In the genomic region with DNA sequence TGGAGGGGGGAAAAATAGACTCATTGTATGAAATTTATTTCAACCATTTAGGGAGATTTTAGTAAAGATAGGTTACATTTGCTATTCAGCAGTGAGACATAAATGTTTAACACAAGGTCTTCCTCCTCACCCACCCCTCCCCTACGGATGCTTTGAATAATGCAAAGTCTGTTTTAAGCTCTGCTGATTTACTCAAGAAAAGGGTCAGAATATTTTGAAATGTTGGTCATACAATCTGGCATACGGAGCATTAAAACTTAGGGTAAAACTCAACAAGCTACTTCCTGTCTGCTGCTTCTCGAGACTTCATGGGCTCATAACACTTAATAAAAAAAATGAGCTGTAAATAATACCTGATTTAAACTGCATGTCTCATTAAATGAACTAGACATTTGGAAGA, we compare ENCODE assay signal across 19 cellular contexts.
DNase-seq lines count a peak whose midpoint lies in the region; ATAC-seq, FAIRE-seq and TF ChIP-seq lines count a peak whose summit lies in the region.
"Had no signal": no experiment of that assay in that cellular context is flagged by ENCODE, and none has a peak within 500 bp of the region (broad histone marks: within the 10 kb centered on the region; RNA-seq: fewer than 3 reads in every experiment).

No MANE protein-coding gene starts in this region.

- H3K9me2 ChIP-seq in hepatocyte (replicated peaks; ENCODE audit: insufficient read depth): no peaks in the 10 kb centered on the region

- H3K79me2 ChIP-seq in hepatocyte (no peaks in the 10 kb centered on the region), smooth muscle cell (ENCODE audit: low read depth) (no peaks in the 10 kb centered on the region)

- H2AFZ ChIP-seq in hepatocyte: no peak overlapping the region
- no peak overlapping the region for H2AFZ ChIP-seq in smooth muscle cell (ENCODE audit: low read depth)

- FAIRE-seq in HTR-8/SVneo (lab: Jason Lieb, UNC): no peak
- FAIRE-seq: colon, D721Med had no signal

- H3K27ac ChIP-seq in hepatocyte: peak overlapping the region; percentile 5
- peak overlapping the region; percentile 95 for H3K27ac ChIP-seq in smooth muscle cell (ENCODE audit: low read depth)
- H3K27ac ChIP-seq in suprapubic skin: no peak overlapping the region
- H3K27ac ChIP-seq: BLaER1, vagina had no signal

- peak; percentile 46 for DNase-seq in ELR (ENCODE audit: low read depth)
- DNase-seq in hepatocyte (ENCODE audit: low spot score): peak; percentile 22
- no peak for DNase-seq in smooth muscle cell (lab: John Stamatoyannopoulos, UW; ENCODE audit: unreplicated experiment)
- DNase-seq in HTR-8/SVneo (ENCODE audit: insufficient read length, low spot score): no peak
- DNase-seq in suprapubic skin (ENCODE audit: low spot score in 2 of 2): no peak
- DNase-seq in NCI-H1694 treated with DMSO at 0.1 percent for 48 hours (lab: John Stamatoyannopoulos, UW): no peak
- DNase-seq: activated CD4-positive, alpha-beta T cell treated with anti-CD3 and anti-CD28 coated beads, Interleukin-2, amount 10 ng/mL, durations not matched to agents 7 days and 5 days; endodermal cell; foreskin melanocyte; left colon; NCI-H1092; NCI-H748 treated with DMSO at 0.1 percent for 48 hours; occipital lobe; sigmoid colon had no signal

- ATAC-seq in SK-N-SH treated with all-trans-retinoic acid at 6 μM for 48 hours: peak; percentile 40
- ATAC-seq: left colon had no signal

- no peak for TF ChIP-seq EP300 in suprapubic skin (IDR thresholded peaks at IDR 0.05)

- H3K4me2 ChIP-seq in hepatocyte (no peak overlapping the region), smooth muscle cell (peak overlapping the region; percentile 68)
- H3K4me2 ChIP-seq: BLaER1 had no signal

- H3K36me3 ChIP-seq in hepatocyte (replicated peaks; ENCODE audit: insufficient read depth, low read depth) (no peaks in the 10 kb centered on the region), smooth muscle cell (ENCODE audit: low read depth) (no peaks in the 10 kb centered on the region), suprapubic skin (no peaks in the 10 kb centered on the region)
- H3K36me3 ChIP-seq: BLaER1, sigmoid colon, vagina had no signal

- H4K20me1 ChIP-seq in hepatocyte (ENCODE audit: insufficient read depth, poor library complexity, severe bottlenecking) (no peaks in the 10 kb centered on the region), smooth muscle cell (ENCODE audit: low read depth) (no peaks in the 10 kb centered on the region)
- H4K20me1 ChIP-seq: BLaER1 had no signal

- H3K4me3 ChIP-seq in hepatocyte: no peak overlapping the region
- H3K4me3 ChIP-seq in smooth muscle cell: no peak overlapping the region
- no peak overlapping the region for H3K4me3 ChIP-seq in suprapubic skin
- H3K4me3 ChIP-seq: BLaER1, sigmoid colon, vagina had no signal

- no peak for TF ChIP-seq POLR2A in suprapubic skin (IDR thresholded peaks at IDR 0.05)

- H3K27me3 ChIP-seq in hepatocyte (no peaks in the 10 kb centered on the region), smooth muscle cell (ENCODE audit: low read depth) (no peaks in the 10 kb centered on the region), suprapubic skin (no peaks in the 10 kb centered on the region)
- H3K27me3 ChIP-seq: BLaER1, sigmoid colon, vagina had no signal

- peak overlapping the region; percentile 78 for H3K9ac ChIP-seq in smooth muscle cell (ENCODE audit: low read depth)
- H3K9ac ChIP-seq: BLaER1 had no signal

- peaks cover 9% of the 10 kb centered on the region for H3F3A ChIP-seq in smooth muscle cell (ENCODE audit: low read depth)

- H3K4me1 ChIP-seq in hepatocyte (ENCODE audit: insufficient read depth) (peaks cover 16% of the 10 kb centered on the region), smooth muscle cell (ENCODE audit: low read depth) (peaks cover 17% of the 10 kb centered on the region), suprapubic skin (no peaks in the 10 kb centered on the region)
- H3K4me1 ChIP-seq: BLaER1, vagina had no signal

- TF ChIP-seq CTCF in hepatocyte (IDR thresholded peaks at IDR 0.05; ENCODE audit: poor library complexity) (no peak), smooth muscle cell (IDR thresholded peaks at IDR 0.05; ENCODE audit: borderline replicate concordance, insufficient read depth, poor library complexity, severe bottlenecking) (no peak), suprapubic skin (IDR thresholded peaks at IDR 0.05) (no peak)

- WGBS in hepatocyte (ENCODE audit: low lambda C conversion rate, missing lambda C conversion rate): 37% methylated on average over 3 of the region's 3 CpGs
- WGBS in smooth muscle cell (ENCODE audit: low lambda C conversion rate): 9% methylated on average over 3 of the region's 3 CpGs
- WGBS in suprapubic skin: 50% methylated on average over 3 of the region's 3 CpGs

- H3K9me3 ChIP-seq in hepatocyte (ENCODE audit: low read depth): no peaks in the 10 kb centered on the region
- H3K9me3 ChIP-seq in smooth muscle cell (replicated peaks; ENCODE audit: low read depth): no peaks in the 10 kb centered on the region
- no peaks in the 10 kb centered on the region for H3K9me3 ChIP-seq in suprapubic skin
- H3K9me3 ChIP-seq: BLaER1, sigmoid colon, vagina had no signal

TF ChIP-seq in SK-N-SH treated with all-trans-retinoic acid at 6 μM for 48 hours, 23 proteins besides CTCF, POLR2A, EP300 and RAD21:
- TF ChIP-seq, protein P1, sequence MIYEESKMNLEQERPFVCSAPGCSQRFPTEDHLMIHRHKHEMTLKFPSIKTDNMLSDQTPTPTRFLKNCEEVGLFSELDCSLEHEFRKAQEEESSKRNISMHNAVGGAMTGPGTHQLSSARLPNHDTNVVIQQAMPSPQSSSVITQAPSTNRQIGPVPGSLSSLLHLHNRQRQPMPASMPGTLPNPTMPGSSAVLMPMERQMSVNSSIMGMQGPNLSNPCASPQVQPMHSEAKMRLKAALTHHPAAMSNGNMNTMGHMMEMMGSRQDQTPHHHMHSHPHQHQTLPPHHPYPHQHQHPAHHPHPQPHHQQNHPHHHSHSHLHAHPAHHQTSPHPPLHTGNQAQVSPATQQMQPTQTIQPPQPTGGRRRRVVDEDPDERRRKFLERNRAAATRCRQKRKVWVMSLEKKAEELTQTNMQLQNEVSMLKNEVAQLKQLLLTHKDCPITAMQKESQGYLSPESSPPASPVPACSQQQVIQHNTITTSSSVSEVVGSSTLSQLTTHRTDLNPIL (CRISPR knock-in tag; IDR thresholded peaks at IDR 0.05; ENCODE audit: low read depth): no peak
- no peak for TF ChIP-seq ISL1 (CRISPR knock-in tag; IDR thresholded peaks at IDR 0.05)
- TF ChIP-seq TCF4 (CRISPR knock-in tag; IDR thresholded peaks at IDR 0.05; ENCODE audit: borderline replicate concordance): no peak
- TF ChIP-seq OSR1 (CRISPR knock-in tag; IDR thresholded peaks at IDR 0.05): no peak
- no peak for TF ChIP-seq ZFP30 (CRISPR knock-in tag; IDR thresholded peaks at IDR 0.05)
- no peak for TF ChIP-seq ZNF565 (CRISPR knock-in tag; conservative IDR thresholded peaks at IDR 0.05; ENCODE audit: low read depth)
- TF ChIP-seq ESRRG (CRISPR knock-in tag; IDR thresholded peaks at IDR 0.05): no peak
- TF ChIP-seq, protein P2, sequence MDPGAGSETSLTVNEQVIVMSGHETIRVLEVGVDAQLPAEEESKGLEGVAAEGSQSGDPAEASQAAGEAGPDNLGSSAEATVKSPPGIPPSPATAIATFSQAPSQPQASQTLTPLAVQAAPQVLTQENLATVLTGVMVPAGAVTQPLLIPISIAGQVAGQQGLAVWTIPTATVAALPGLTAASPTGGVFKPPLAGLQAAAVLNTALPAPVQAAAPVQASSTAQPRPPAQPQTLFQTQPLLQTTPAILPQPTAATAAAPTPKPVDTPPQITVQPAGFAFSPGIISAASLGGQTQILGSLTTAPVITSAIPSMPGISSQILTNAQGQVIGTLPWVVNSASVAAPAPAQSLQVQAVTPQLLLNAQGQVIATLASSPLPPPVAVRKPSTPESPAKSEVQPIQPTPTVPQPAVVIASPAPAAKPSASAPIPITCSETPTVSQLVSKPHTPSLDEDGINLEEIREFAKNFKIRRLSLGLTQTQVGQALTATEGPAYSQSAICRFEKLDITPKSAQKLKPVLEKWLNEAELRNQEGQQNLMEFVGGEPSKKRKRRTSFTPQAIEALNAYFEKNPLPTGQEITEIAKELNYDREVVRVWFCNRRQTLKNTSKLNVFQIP (CRISPR knock-in tag; IDR thresholded peaks at IDR 0.05; ENCODE audit: borderline replicate concordance, low read depth): no peak
- TF ChIP-seq RARB (CRISPR knock-in tag; IDR thresholded peaks at IDR 0.05): no peak
- TF ChIP-seq ZNF70 (CRISPR knock-in tag; IDR thresholded peaks at IDR 0.05): no peak
- no peak for TF ChIP-seq GLIS3 (CRISPR knock-in tag; IDR thresholded peaks at IDR 0.05)
- TF ChIP-seq ZC3H10 (CRISPR knock-in tag; IDR thresholded peaks at IDR 0.05): no peak
- no peak for TF ChIP-seq TOX (CRISPR knock-in tag; IDR thresholded peaks at IDR 0.05; ENCODE audit: borderline replicate concordance)
- TF ChIP-seq ZFP3 (CRISPR knock-in tag; IDR thresholded peaks at IDR 0.05): no peak

Comparison
In these comparisons a context has a peak if more than half of its experiments do, and no peak if none do; other contexts are left out.
1. DNase-seq: peak in ELR (single experiment) and hepatocyte (single experiment); none in smooth muscle cell (single experiment), HTR-8/SVneo (single experiment), suprapubic skin (0 of 2) and NCI-H1694 treated with DMSO at 0.1 percent for 48 hours (single experiment).